In the genomic region with DNA sequence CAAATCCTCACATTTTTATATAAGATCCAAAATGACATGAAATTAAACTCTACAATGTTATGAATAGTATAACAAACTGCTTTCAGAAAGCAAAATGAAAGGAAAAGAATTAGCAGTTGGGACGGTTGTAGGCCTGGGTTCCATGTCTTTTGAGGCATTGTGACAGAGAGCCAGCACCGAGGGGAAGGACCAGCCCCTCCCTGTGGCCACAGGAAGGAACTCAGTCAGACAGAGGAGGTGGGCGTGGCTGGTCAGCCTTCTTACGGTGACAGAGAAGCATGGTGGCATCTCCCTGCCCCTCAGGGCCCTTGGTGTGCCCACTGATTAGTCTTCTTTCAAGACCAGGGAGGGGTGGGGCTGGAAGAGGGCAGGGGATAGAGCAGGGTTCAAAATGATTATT, we compare ENCODE assay signal across 1 cellular context.
TF ChIP-seq lines count a peak whose summit lies in the region.

No MANE protein-coding gene starts in this region.

TF ChIP-seq in HCT116, 20 proteins besides CTCF, POLR2A, EP300 and RAD21 (continued from another document):
- TF ChIP-seq, protein P1, sequence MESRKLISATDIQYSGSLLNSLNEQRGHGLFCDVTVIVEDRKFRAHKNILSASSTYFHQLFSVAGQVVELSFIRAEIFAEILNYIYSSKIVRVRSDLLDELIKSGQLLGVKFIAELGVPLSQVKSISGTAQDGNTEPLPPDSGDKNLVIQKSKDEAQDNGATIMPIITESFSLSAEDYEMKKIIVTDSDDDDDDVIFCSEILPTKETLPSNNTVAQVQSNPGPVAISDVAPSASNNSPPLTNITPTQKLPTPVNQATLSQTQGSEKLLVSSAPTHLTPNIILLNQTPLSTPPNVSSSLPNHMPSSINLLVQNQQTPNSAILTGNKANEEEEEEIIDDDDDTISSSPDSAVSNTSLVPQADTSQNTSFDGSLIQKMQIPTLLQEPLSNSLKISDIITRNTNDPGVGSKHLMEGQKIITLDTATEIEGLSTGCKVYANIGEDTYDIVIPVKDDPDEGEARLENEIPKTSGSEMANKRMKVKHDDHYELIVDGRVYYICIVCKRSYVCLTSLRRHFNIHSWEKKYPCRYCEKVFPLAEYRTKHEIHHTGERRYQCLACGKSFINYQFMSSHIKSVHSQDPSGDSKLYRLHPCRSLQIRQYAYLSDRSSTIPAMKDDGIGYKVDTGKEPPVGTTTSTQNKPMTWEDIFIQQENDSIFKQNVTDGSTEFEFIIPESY (IDR thresholded peaks at IDR 0.05; ENCODE audit: extremely low read depth, insufficient replicate concordance, low read length), result no peak
- TF ChIP-seq EZH2 (IDR thresholded peaks at IDR 0.05), result no peak
- no peak for TF ChIP-seq SIN3A (IDR thresholded peaks at IDR 0.05; ENCODE audit: low read depth)
